In the genomic region with DNA sequence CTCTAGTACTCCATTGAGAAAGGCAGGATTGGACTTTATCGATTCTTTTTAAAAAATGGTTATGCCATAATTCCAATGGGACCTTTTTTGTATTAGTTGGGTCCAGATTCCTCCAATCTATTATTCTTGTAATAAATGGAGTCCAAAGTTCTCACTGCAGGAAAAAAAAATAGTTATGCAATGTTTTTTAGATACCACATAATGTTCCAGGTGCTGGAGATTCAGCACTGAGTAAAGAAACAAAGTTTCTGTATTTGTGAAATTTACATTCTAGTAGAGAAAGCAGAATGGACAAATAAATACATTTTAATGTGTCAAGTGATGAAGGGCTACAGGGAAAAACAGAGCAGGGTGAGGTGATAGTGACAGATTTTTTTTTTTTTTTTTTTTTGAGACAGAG, we compare ENCODE assay signal across 2 cellular contexts.
A peak's percentile ranks its signal among the peaks of the same experiment; 100 is the strongest.
TF ChIP-seq lines count a peak whose summit lies in the region.

No MANE protein-coding gene starts in this region.

TF ChIP-seq in liver, 16 proteins besides CTCF, POLR2A, EP300 and RAD21 (continued from another document):
- TF ChIP-seq ZBTB33 (IDR thresholded peaks at IDR 0.05) (no peak), HNF4A (conservative IDR thresholded peaks at IDR 0.05) (peak; percentile 79 to 86), JUND (IDR thresholded peaks at IDR 0.05) (peak in 1 of 2 donors; percentile 45), TAF1 (conservative IDR thresholded peaks at IDR 0.05) (no peak), HNF4G (IDR thresholded peaks at IDR 0.05) (peak; percentile 46), FOXA1 (IDR thresholded peaks at IDR 0.05) (no peak), YY1 (IDR thresholded peaks at IDR 0.05) (peak; percentile 43), GABPA (IDR thresholded peaks at IDR 0.05 in 1 of 2, conservative IDR thresholded peaks at IDR 0.05 in 1 of 2) (no peak), SP1 (IDR thresholded peaks at IDR 0.05) (peak; percentile 26), REST (IDR thresholded peaks at IDR 0.05) (peak; percentile 29), RXRA (IDR thresholded peaks at IDR 0.05) (peak in 1 of 2 donors; percentile 78)
TF ChIP-seq in liver: peak in this region for 9.

TF ChIP-seq in HepG2, 621 proteins besides CTCF, POLR2A, EP300 and RAD21 (continued from another document):
- TF ChIP-seq MTA3 (CRISPR knock-in tag; IDR thresholded peaks at IDR 0.05) (no peak), ZFP37 (CRISPR knock-in tag; IDR thresholded peaks at IDR 0.05; ENCODE audit: borderline replicate concordance) (no peak), NR2F6 (IDR thresholded peaks at IDR 0.05) (no peak), NR2F6 (CRISPR knock-in tag; IDR thresholded peaks at IDR 0.05) (no peak), ARID2 (CRISPR knock-in tag; IDR thresholded peaks at IDR 0.05; ENCODE audit: borderline replicate concordance) (no peak), MZF1 (CRISPR knock-in tag; IDR thresholded peaks at IDR 0.05; ENCODE audit: borderline replicate concordance) (no peak), TOE1 (CRISPR knock-in tag; IDR thresholded peaks at IDR 0.05) (no peak), ZKSCAN5 (CRISPR knock-in tag; IDR thresholded peaks at IDR 0.05) (no peak)
- TF ChIP-seq, protein P1, sequence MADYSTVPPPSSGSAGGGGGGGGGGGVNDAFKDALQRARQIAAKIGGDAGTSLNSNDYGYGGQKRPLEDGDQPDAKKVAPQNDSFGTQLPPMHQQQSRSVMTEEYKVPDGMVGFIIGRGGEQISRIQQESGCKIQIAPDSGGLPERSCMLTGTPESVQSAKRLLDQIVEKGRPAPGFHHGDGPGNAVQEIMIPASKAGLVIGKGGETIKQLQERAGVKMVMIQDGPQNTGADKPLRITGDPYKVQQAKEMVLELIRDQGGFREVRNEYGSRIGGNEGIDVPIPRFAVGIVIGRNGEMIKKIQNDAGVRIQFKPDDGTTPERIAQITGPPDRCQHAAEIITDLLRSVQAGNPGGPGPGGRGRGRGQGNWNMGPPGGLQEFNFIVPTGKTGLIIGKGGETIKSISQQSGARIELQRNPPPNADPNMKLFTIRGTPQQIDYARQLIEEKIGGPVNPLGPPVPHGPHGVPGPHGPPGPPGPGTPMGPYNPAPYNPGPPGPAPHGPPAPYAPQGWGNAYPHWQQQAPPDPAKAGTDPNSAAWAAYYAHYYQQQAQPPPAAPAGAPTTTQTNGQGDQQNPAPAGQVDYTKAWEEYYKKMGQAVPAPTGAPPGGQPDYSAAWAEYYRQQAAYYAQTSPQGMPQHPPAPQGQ (CRISPR knock-in tag; IDR thresholded peaks at IDR 0.05; ENCODE audit: borderline replicate concordance): no peak
TF ChIP-seq in HepG2: peak in this region for 0.
